Comparison of ENCODE assay signal across 1 cellular context in the genomic region with DNA sequence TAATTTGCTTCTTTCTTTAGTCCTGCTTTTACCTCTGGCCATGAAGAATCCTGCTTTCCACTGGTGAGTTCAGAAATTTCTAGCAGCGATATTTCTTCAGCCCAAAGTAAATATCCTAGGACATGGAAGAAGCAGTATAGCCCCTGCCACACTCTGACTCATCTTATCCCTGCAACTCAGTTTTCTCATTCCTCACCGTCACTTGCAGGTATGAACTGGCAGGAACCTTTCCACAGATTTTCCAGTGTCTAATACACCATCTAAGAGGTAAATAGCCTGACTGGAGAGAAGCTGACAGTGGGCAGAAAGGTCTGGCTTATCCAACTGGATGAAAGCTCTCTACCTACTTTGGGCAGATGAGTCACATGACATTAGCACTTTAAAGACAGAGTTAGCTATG.
TF ChIP-seq lines count a peak whose summit lies in the region.

No MANE protein-coding gene starts in this region.

TF ChIP-seq in IMR-90, 13 proteins besides CTCF, POLR2A, EP300 and RAD21 (continued from another document):
- TF ChIP-seq, protein P1, sequence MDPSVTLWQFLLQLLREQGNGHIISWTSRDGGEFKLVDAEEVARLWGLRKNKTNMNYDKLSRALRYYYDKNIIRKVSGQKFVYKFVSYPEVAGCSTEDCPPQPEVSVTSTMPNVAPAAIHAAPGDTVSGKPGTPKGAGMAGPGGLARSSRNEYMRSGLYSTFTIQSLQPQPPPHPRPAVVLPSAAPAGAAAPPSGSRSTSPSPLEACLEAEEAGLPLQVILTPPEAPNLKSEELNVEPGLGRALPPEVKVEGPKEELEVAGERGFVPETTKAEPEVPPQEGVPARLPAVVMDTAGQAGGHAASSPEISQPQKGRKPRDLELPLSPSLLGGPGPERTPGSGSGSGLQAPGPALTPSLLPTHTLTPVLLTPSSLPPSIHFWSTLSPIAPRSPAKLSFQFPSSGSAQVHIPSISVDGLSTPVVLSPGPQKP (IDR thresholded peaks at IDR 0.05; ENCODE audit: borderline replicate concordance, low read depth, low read length), result no peak
- TF ChIP-seq CHD1 (IDR thresholded peaks at IDR 0.05; ENCODE audit: low read depth, low read length) (no peak), FOS (IDR thresholded peaks at IDR 0.05; ENCODE audit: low read depth, low read length) (no peak), RCOR1 (IDR thresholded peaks at IDR 0.05; ENCODE audit: insufficient replicate concordance, low read length) (no peak)
